ENCODE assay signal across 6 cellular contexts in genomic region chr19:2266183-2266993, GRCh38. TPM values are rescaled to one million over a fixed set of nuclear protein-coding genes. Genes with fewer than 3 reads are reported as not detected.
DNase-seq lines count a peak whose midpoint lies in the region; ATAC-seq and TF ChIP-seq lines count a peak whose summit lies in the region.

No MANE protein-coding gene starts in this region.

- peak; percentile 16 for ATAC-seq in IMR-90 (ENCODE audit: low read depth)
- ATAC-seq in naive thymus-derived CD8-positive, alpha-beta T cell = no peak

- no peak overlapping the region; the same call in 1 of the 2 replicates for H3K56ac ChIP-seq in IMR-90 (ENCODE audit: extremely low read depth, insufficient read depth, low read length)
- H3K56ac ChIP-seq in H9 (ENCODE audit: insufficient read length, low read depth, low read length) = no peak overlapping the region

- peak overlapping the region in 4 of 10 donors; percentile 36 to 71 (median 58) for H3K27ac Mint-ChIP-seq in naive thymus-derived CD8-positive, alpha-beta T cell
- no peak overlapping the region; a peak in 2 of 7 replicates for H3K27ac Mint-ChIP-seq in H9

- TF ChIP-seq RAD21 in IMR-90 (IDR thresholded peaks at IDR 0.05; ENCODE audit: low read length) = no peak

- H3K4ac ChIP-seq in IMR-90 (ENCODE audit: low read depth, low read length) (peak overlapping the region; percentile 60), H9 (ENCODE audit: low read depth, low read length) (no peak overlapping the region)

- peaks cover 1 to 39% (median 14%) of the 10 kb centered on the region in 4 donors for H3K4me1 Mint-ChIP-seq in naive thymus-derived CD8-positive, alpha-beta T cell
- peaks cover 3 to 13% of the 10 kb centered on the region in 2 experiments for H3K4me1 Mint-ChIP-seq in H9

- no peak overlapping the region; the same call in 2 of the 3 replicates for H2BK15ac ChIP-seq in IMR-90 (ENCODE audit: low read depth, low read length)
- no peak overlapping the region for H2BK15ac ChIP-seq in H9 (ENCODE audit: low read depth, low read length)

- dilution Hi-C loops in IMR-90 (cut with HindIII; ENCODE audit: low sequenced_read_pairs, unreplicated experiment) = no loop called here

- H4K91ac ChIP-seq in IMR-90 (ENCODE audit: insufficient read depth, low read depth, low read length) (peak overlapping the region; percentile 36; the same call in 1 of the 2 replicates), H9 (ENCODE audit: insufficient read length, low read depth, low read length) (no peak overlapping the region)

- H4K5ac ChIP-seq in IMR-90 (ENCODE audit: low read depth, low read length) (peak overlapping the region; percentile 62; the same call in 1 of the 2 replicates), H9 (ENCODE audit: insufficient read length, low read depth, low read length) (no peak overlapping the region)

- 60% methylated on average over 4 of the region's 18 CpGs; no CpG with 5 or more reads in 1 of the 2 experiments for WGBS in IMR-90 (ENCODE audit: extremely low coverage in 2 of 2, insufficient read length in 1 of 2), 2 experiments
- WGBS in H9 (ENCODE audit: extremely low coverage, insufficient read length, low lambda C conversion rate) = no CpG with 5 or more reads among the region's 18 CpGs

- H2BK120ac ChIP-seq in IMR-90 (ENCODE audit: low read depth, low read length) = peak overlapping the region; percentile 52
- no peak overlapping the region for H2BK120ac ChIP-seq in H9 (ENCODE audit: low read depth, low read length, poor library complexity, severe bottlenecking)

- CTCF ChIA-PET in IMR-90 (lab: Yijun Ruan, JAX) = no interaction called here

- H4K20me1 ChIP-seq in BLaER1 (peaks cover 21% of the 10 kb centered on the region), IMR-90 (ENCODE audit: insufficient read depth, low read length) (peaks cover 21% of the 10 kb centered on the region), H9 (ENCODE audit: control insufficient read depth, insufficient read depth, insufficient read length) (no peaks in the 10 kb centered on the region)

- H3K4me3 ChIP-seq in BLaER1 (no peak overlapping the region), IMR-90 (ENCODE audit: insufficient read depth, low read depth, low read length) (no peak overlapping the region), astrocyte of the spinal cord (ENCODE audit: low read depth, low read length) (no peak overlapping the region)

- no peak overlapping the region for H3K18ac ChIP-seq in IMR-90 (ENCODE audit: low read depth, low read length)
- H3K18ac ChIP-seq in H9 (ENCODE audit: insufficient read length, low read depth, low read length) = no peak overlapping the region

- TF ChIP-seq CTCF in IMR-90 (conservative IDR thresholded peaks at IDR 0.05; ENCODE audit: low read depth, low read length) (no peak), astrocyte of the spinal cord (IDR thresholded peaks at IDR 0.05; ENCODE audit: low read depth, low read length) (no peak), H9 (conservative IDR thresholded peaks at IDR 0.05) (no peak)

- no peaks in the 10 kb centered on the region for H3K9me3 ChIP-seq in BLaER1
- H3K9me3 ChIP-seq in IMR-90 (ENCODE audit: control insufficient read depth, insufficient read depth, low read length) = no peaks in the 10 kb centered on the region
- H3K9me3 ChIP-seq in H9 (ENCODE audit: control insufficient read depth, low read depth, low read length) = no peaks in the 10 kb centered on the region

- H3K23ac ChIP-seq in IMR-90 (ENCODE audit: low read depth, low read length) (no peak overlapping the region), H9 (ENCODE audit: insufficient read length, low read depth, low read length) (no peak overlapping the region)

- peaks cover 0 to 15% of the 10 kb centered on the region in 2 experiments; a peak in 1 of 4 replicates for H3K79me1 ChIP-seq in IMR-90 (ENCODE audit: low read depth in 1 of 2, low read length in 2 of 2)
- H3K79me1 ChIP-seq in H9 (ENCODE audit: insufficient read depth, low read depth, low read length, poor library complexity, severe bottlenecking) = no peaks in the 10 kb centered on the region

- no TSS peak for BruUV-seq in IMR-90 (replicated peaks; lab: Mats Ljungman, UMichigan)

- peak overlapping the region; percentile 64 for H3K27ac ChIP-seq in BLaER1
- no peak overlapping the region for H3K27ac ChIP-seq in IMR-90 (ENCODE audit: insufficient read depth, low read length)
- no peak overlapping the region for H3K27ac ChIP-seq in H9 (ENCODE audit: insufficient read length, low read depth, low read length)

- DNase-seq in IMR-90 (peak; percentile 75), astrocyte of the spinal cord (ENCODE audit: low read depth, low spot score) (peak; percentile 71), ACHN (no peak), H9 (no peak)
- peak in 1 of 10 donors; percentile 47 for DNase-seq in naive thymus-derived CD8-positive, alpha-beta T cell

- H3K27me3 ChIP-seq in BLaER1 (no peaks in the 10 kb centered on the region), IMR-90 (ENCODE audit: control insufficient read depth, insufficient read depth, low read length) (no peaks in the 10 kb centered on the region), H9 (ENCODE audit: insufficient read depth, low read length) (no peaks in the 10 kb centered on the region)

- H3T11ph ChIP-seq in H9 (ENCODE audit: low read length) = no peak overlapping the region

- intact Hi-C loops in IMR-90 (cut with micrococcal nuclease) = no loop called here

- H4K8ac ChIP-seq in IMR-90 (ENCODE audit: low read depth in 2 of 2, low read length in 2 of 2) = peak overlapping the region; percentile 24 to 96; a peak in 3 of 4 replicates
- H4K8ac ChIP-seq in H9 (replicated peaks; ENCODE audit: insufficient read length, low read depth, low read length) = no peak overlapping the region

- H2BK5ac ChIP-seq in IMR-90 (ENCODE audit: low read depth, low read length, poor library complexity, severe bottlenecking) (peak overlapping the region; percentile 28), H9 (ENCODE audit: insufficient read length, low read length) (no peak overlapping the region)

- no peak overlapping the region for H2BK12ac ChIP-seq in H9 (ENCODE audit: insufficient read length, low read depth, low read length)

- peak overlapping the region; percentile 76 for H3K4me2 ChIP-seq in BLaER1
- no peak overlapping the region for H3K4me2 ChIP-seq in IMR-90 (ENCODE audit: low read depth, low read length)
- H3K4me2 ChIP-seq in H9 (ENCODE audit: insufficient read depth, insufficient read length, low read length) = no peak overlapping the region

- POLR2A ChIA-PET in IMR-90 (lab: Charles Lee; ENCODE audit: unreplicated experiment) = no interaction called here
- POLR2A ChIA-PET in naive thymus-derived CD8-positive, alpha-beta T cell (lab: Charles Lee) = interaction anchor here (0.7 to 11.8 kb wide), 3 partner anchors 11 to 1009 kb away, joined by 6 to 370 read pairs (median 262); partner anchors contain the start of genes AMH, JSRP1, PLEKHJ1 and SF3A2

- TF ChIP-seq POLR2A in IMR-90 (IDR thresholded peaks at IDR 0.05; ENCODE audit: low read depth, low read length) = no peak

- peak overlapping the region; percentile 68 for H3K14ac ChIP-seq in IMR-90 (replicated peaks; ENCODE audit: low read depth, low read length)
- no peak overlapping the region for H3K14ac ChIP-seq in H9 (ENCODE audit: insufficient read depth, low read length)

- peak overlapping the region; percentile 60 for H2AK9ac ChIP-seq in IMR-90 (replicated peaks; ENCODE audit: low read depth, low read length, poor library complexity)

- H3K9ac ChIP-seq in BLaER1 = peak overlapping the region; percentile 16; the same call in 1 of the 2 replicates
- H3K9ac ChIP-seq in IMR-90 (ENCODE audit: low read depth, low read length) = no peak overlapping the region
- H3K9ac ChIP-seq in H9 (ENCODE audit: extremely low read depth, insufficient read length, low read length) = no peak overlapping the region

- H3K36me3 ChIP-seq in BLaER1 = peaks cover 3% of the 10 kb centered on the region
- peaks cover 2% of the 10 kb centered on the region; the same call in 1 of the 2 replicates for H3K36me3 ChIP-seq in IMR-90 (ENCODE audit: control insufficient read depth, insufficient read depth, low read length)

- H3K36me3 Mint-ChIP-seq in naive thymus-derived CD8-positive, alpha-beta T cell = peaks cover 0 to 6% (median under 1%) of the 10 kb centered on the region in 3 donors
- H3K36me3 Mint-ChIP-seq in H9 (ENCODE audit: insufficient read depth in 1 of 3, low read depth in 3 of 3) = peaks cover 2 to 11% (median 6%) of the 10 kb centered on the region in 3 experiments; a peak in 6 of 7 replicates

- H2AFZ ChIP-seq in IMR-90 (replicated peaks; ENCODE audit: low read length, poor library complexity) = peak overlapping the region; percentile 89
- H2AFZ ChIP-seq in H9 (ENCODE audit: low read length) = no peak overlapping the region

- peak overlapping the region; percentile 11; the same call in 1 of the 2 replicates for H2BK20ac ChIP-seq in IMR-90 (ENCODE audit: low read depth, low read length)
- H2BK20ac ChIP-seq in H9 (ENCODE audit: low read depth, low read length, poor library complexity, severe bottlenecking) = no peak overlapping the region

- H3K4me1 ChIP-seq in BLaER1 (peaks cover 75% of the 10 kb centered on the region), IMR-90 (ENCODE audit: control insufficient read depth, insufficient read depth, low read length) (peaks cover 4% of the 10 kb centered on the region), H9 (ENCODE audit: insufficient read depth, low read length) (no peaks in the 10 kb centered on the region)

- H3K9me1 ChIP-seq in IMR-90 (ENCODE audit: insufficient read depth, low read length) = no peaks in the 10 kb centered on the region; the same call in 1 of the 2 replicates

- peak overlapping the region; percentile 82 for H2AK5ac ChIP-seq in IMR-90 (ENCODE audit: low read depth, low read length)
- no peak overlapping the region for H2AK5ac ChIP-seq in H9 (ENCODE audit: insufficient read length, low read length)

- peaks cover 18% of the 10 kb centered on the region; the same call in 1 of the 2 replicates for H3K79me2 ChIP-seq in H9 (ENCODE audit: insufficient read depth, low read length)

- H3K9me3 Mint-ChIP-seq in naive thymus-derived CD8-positive, alpha-beta T cell = peaks cover 0 to 2% (median 0%) of the 10 kb centered on the region in 9 donors
- H3K9me3 Mint-ChIP-seq in H9 = no peaks in the 10 kb centered on the region; a peak in 2 of 5 replicates

- H3K4me3 Mint-ChIP-seq in naive thymus-derived CD8-positive, alpha-beta T cell = peak overlapping the region in 6 of 10 donors; percentile 6 to 48 (median 24)
- no peak overlapping the region; a peak in 1 of 5 replicates for H3K4me3 Mint-ChIP-seq in H9

- peaks cover 4% of the 10 kb centered on the region for H3K23me2 ChIP-seq in H9 (ENCODE audit: insufficient read length, low read depth, low read length, poor library complexity, severe bottlenecking)

- H3K27me3 Mint-ChIP-seq in naive thymus-derived CD8-positive, alpha-beta T cell = no peaks in the 10 kb centered on the region
- peaks cover 8% of the 10 kb centered on the region for H3K27me3 Mint-ChIP-seq in H9 (ENCODE audit: low read depth)

- in situ Hi-C loops in IMR-90 (cut with MboI; ENCODE audit: low sequenced_read_pairs) (no loop called here), astrocyte of the spinal cord (cut with HindIII; ENCODE audit: low sequenced_read_pairs) (no loop called here), ACHN (cut with HindIII; ENCODE audit: low pct_ligation_motif_present, low pct_unique_long_range_greater_than_20kb, low sequenced_read_pairs) (no loop called here)

RNA-seq across cellular contexts. Expression of gene JSRP1, which starts 10.2 kb away (rescaled TPM):
- total RNA-seq in IMR-90 (2012; rRNA removed) (not detected in 2 replicates), H9 (2021) (0.90 and 1.1 TPM in 2 replicates)
- polyA plus RNA-seq in IMR-90 (2012; rRNA removed) = not detected in 2 replicates
- polyA plus RNA-seq in IMR-90 (2012; cell fraction: cytosol; rRNA removed) = 0.07 and 0.18 TPM in 2 replicates
- polyA plus RNA-seq in IMR-90 (2012; cell fraction: nucleus; rRNA removed; ENCODE audit: low replicate concordance) = 0.62 and 0.78 TPM in 2 replicates
- under 1 TPM in 1 of 2 experiments, not detected in 1; 0.70 TPM for total RNA-seq in naive thymus-derived CD8-positive, alpha-beta T cell
- polyA plus RNA-seq in naive thymus-derived CD8-positive, alpha-beta T cell = 1 to 10 TPM in 1 of 3 donors, under 1 TPM in 2; 0.41 to 1.3 (median 0.59) TPM

RNA-seq across cellular contexts. Expression of gene PEAK3, which starts 15.6 kb away (rescaled TPM):
- total RNA-seq in IMR-90 (2012; rRNA removed) (under 0.01 TPM in 1 of 2 replicates, not detected in the other), H9 (2021) (not detected in 2 replicates)
- 0.09 and 0.19 TPM in 2 replicates for polyA plus RNA-seq in IMR-90 (2012; rRNA removed)
- 0.09 and 0.15 TPM in 2 replicates for polyA plus RNA-seq in IMR-90 (2012; cell fraction: cytosol; rRNA removed)
- 0.14 TPM in 1 of 2 replicates, not detected in the other for polyA plus RNA-seq in IMR-90 (2012; cell fraction: nucleus; rRNA removed; ENCODE audit: low replicate concordance)
- total RNA-seq in naive thymus-derived CD8-positive, alpha-beta T cell = under 1 TPM; 0.14 to 0.23 TPM
- under 1 TPM in 1 of 3 donors, not detected in 2; 0.15 TPM for polyA plus RNA-seq in naive thymus-derived CD8-positive, alpha-beta T cell

RNA-seq across cellular contexts. Expression of gene AMH, which starts 17.3 kb away (rescaled TPM):
- total RNA-seq in IMR-90 (2012; rRNA removed) = under 0.01 TPM in 1 of 2 replicates, not detected in the other
- 0.86 and 1.5 TPM in 2 replicates for polyA plus RNA-seq in IMR-90 (2012; rRNA removed)
- polyA plus RNA-seq in IMR-90 (2012; cell fraction: cytosol; rRNA removed) = 0.06 and 0.22 TPM in 2 replicates
- polyA plus RNA-seq in IMR-90 (2012; cell fraction: nucleus; rRNA removed; ENCODE audit: low replicate concordance) = 9.1 and 40.5 TPM in 2 replicates
- 10 to 100 TPM; 13.6 to 14.0 TPM for total RNA-seq in naive thymus-derived CD8-positive, alpha-beta T cell
- polyA plus RNA-seq in naive thymus-derived CD8-positive, alpha-beta T cell = not detected
- 70.2 and 70.7 TPM in 2 replicates for total RNA-seq in H9 (2021)

RNA-seq across cellular contexts. Expression of gene SF3A2, which starts 29.8 kb away (rescaled TPM):
- total RNA-seq in IMR-90 (2012; rRNA removed) (4.8 and 7.5 TPM in 2 replicates), H9 (2021) (166 and 167 TPM in 2 replicates)
- polyA plus RNA-seq in IMR-90 (2012; rRNA removed) = 29.8 and 34.5 TPM in 2 replicates
- polyA plus RNA-seq in IMR-90 (2012; cell fraction: cytosol; rRNA removed) = 18.6 and 34.5 TPM in 2 replicates
- polyA plus RNA-seq in IMR-90 (2012; cell fraction: nucleus; rRNA removed; ENCODE audit: low replicate concordance) = 82.8 and 174 TPM in 2 replicates
- total RNA-seq in naive thymus-derived CD8-positive, alpha-beta T cell = 100 to 1,000 TPM; 149 to 162 TPM
- polyA plus RNA-seq in naive thymus-derived CD8-positive, alpha-beta T cell = 10 to 100 TPM; 16.3 to 33.5 (median 26.0) TPM

RNA-seq across cellular contexts. Expression of gene PLEKHJ1, which starts 30.3 kb away (rescaled TPM):
- total RNA-seq in IMR-90 (2012; rRNA removed) (31.7 and 33.1 TPM in 2 replicates), H9 (2021) (139 and 148 TPM in 2 replicates)
- polyA plus RNA-seq in IMR-90 (2012; rRNA removed) = 62.8 and 69.8 TPM in 2 replicates
- polyA plus RNA-seq in IMR-90 (2012; cell fraction: cytosol; rRNA removed) = 88.7 and 101 TPM in 2 replicates
- 146 and 214 TPM in 2 replicates for polyA plus RNA-seq in IMR-90 (2012; cell fraction: nucleus; rRNA removed; ENCODE audit: low replicate concordance)
- total RNA-seq in naive thymus-derived CD8-positive, alpha-beta T cell = 10 to 100 TPM; 56.7 to 59.8 TPM
- 100 to 1,000 TPM in 2 of 3 donors, 10 to 100 TPM in 1; 85.2 to 106 (median 101) TPM for polyA plus RNA-seq in naive thymus-derived CD8-positive, alpha-beta T cell

Comparison
In these comparisons a context has a peak if more than half of its experiments do, and no peak if none do; other contexts are left out.
1. DNase-seq: peak in IMR-90 (single experiment) and astrocyte of the spinal cord (single experiment); none in ACHN (single experiment) and H9 (single experiment).
2. H3K4me3 Mint-ChIP-seq: peak in naive thymus-derived CD8-positive, alpha-beta T cell (6 of 10); none in H9 (0 of 2).
3. RNA of gene AMH, which starts 17.3 kb away (total RNA-seq): 70.2 to 70.7 TPM in H9 and 13.6 to 14.0 TPM in naive thymus-derived CD8-positive, alpha-beta T cell; under 0.01 TPM in IMR-90; every median in the first group is over 10 times any median in the second.